In the genomic region with DNA sequence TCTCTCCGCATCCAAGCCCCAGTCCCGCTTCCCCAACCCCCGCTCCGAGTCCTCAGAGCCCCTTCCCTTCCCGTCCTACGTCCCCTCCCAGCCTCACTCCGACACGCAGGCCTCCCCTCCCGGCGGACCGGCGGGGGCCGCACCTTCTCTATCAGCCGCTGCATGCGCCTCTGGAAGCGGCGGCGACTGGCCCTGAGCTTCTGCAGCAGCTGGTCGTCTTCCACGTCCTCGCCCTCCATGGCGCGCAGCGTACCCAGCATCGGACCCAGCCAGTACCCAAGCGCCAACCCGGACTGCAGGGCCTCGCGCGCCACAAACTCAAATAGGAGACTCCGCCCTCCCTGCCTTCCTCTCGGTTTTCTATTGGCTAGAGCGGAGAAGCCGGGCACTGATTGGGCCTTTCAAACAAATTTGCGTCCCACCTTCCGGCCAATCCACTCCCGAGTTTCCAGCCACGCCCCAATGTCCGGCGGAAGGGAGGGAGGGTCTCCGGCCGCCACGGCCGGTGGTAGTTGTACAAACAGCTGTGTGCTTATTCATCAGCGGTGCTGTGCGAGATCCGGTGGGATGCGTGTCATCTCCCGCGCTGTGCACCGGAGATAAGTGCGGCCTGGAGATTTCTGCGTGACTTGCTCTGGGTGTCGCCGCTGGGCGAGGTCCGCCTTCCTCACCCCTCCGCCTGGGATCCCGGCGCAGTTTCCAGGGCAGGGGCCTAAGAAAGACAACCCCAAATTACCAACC, we compare ENCODE assay signal across 8 cellular contexts. TPM values are rescaled to one million over a fixed set of nuclear protein-coding genes. Genes with fewer than 3 reads are reported as not detected.
DNase-seq lines count a peak whose midpoint lies in the region; ATAC-seq and TF ChIP-seq lines count a peak whose summit lies in the region.

A gene with protein sequence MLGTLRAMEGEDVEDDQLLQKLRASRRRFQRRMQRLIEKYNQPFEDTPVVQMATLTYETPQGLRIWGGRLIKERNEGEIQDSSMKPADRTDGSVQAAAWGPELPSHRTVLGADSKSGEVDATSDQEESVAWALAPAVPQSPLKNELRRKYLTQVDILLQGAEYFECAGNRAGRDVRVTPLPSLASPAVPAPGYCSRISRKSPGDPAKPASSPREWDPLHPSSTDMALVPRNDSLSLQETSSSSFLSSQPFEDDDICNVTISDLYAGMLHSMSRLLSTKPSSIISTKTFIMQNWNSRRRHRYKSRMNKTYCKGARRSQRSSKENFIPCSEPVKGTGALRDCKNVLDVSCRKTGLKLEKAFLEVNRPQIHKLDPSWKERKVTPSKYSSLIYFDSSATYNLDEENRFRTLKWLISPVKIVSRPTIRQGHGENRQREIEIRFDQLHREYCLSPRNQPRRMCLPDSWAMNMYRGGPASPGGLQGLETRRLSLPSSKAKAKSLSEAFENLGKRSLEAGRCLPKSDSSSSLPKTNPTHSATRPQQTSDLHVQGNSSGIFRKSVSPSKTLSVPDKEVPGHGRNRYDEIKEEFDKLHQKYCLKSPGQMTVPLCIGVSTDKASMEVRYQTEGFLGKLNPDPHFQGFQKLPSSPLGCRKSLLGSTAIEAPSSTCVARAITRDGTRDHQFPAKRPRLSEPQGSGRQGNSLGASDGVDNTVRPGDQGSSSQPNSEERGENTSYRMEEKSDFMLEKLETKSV (minus strand): TSS at position 295 of the 741 bp plus-strand sequence. CDS start 35 bp downstream, at position 260.

- WGBS in esophagus squamous epithelium, 2 donors = 1% methylated on average over 15 to 31 of the region's 60 CpGs

- H3K36me3 Mint-ChIP-seq in activated T-cell treated with anti-CD3 and anti-CD28 coated beads, Interleukin-2, amount 50 U/mL, for 4 hours (ENCODE audit: insufficient read depth) = no peaks in the 10 kb centered on the region
- H3K36me3 Mint-ChIP-seq in naive B cell = no peaks in the 10 kb centered on the region
- peaks cover 55% of the 10 kb centered on the region for H3K36me3 Mint-ChIP-seq in stimulated activated effector memory CD8-positive, alpha-beta T cell treated with anti-CD3 and anti-CD28 coated beads, Interleukin-12 subunit alpha, Interleukin-12 subunit beta, amount 100 ng/mL, for 72 hours

- H2AFZ ChIP-seq in DND-41 (ENCODE audit: low read depth, low read length) = peak within 1 kb of the TSS; percentile 87

- H3K9me3 ChIP-seq in DND-41 (ENCODE audit: insufficient read depth, low read length, severe bottlenecking) (no peaks in the 10 kb centered on the region), KOPT-K1 (ENCODE audit: insufficient read depth, low read length, poor library complexity, severe bottlenecking) (no peaks in the 10 kb centered on the region), Peyer's patch (no peaks in the 10 kb centered on the region), esophagus squamous epithelium (no peaks in the 10 kb centered on the region)

- H3K27ac ChIP-seq in DND-41 (ENCODE audit: low read length) = peak within 1 kb of the TSS; percentile 99
- H3K27ac ChIP-seq in KOPT-K1 (ENCODE audit: low read depth, low read length, poor library complexity, severe bottlenecking) = peak within 1 kb of the TSS; percentile 99
- H3K27ac ChIP-seq in Peyer's patch = peak within 1 kb of the TSS in 3 of 4 donors; percentile 47 to 56 (median 49)
- H3K27ac ChIP-seq in esophagus squamous epithelium = peak within 1 kb of the TSS; percentile 56 to 82 (median 76)

- peaks cover 39% of the 10 kb centered on the region for H4K20me1 ChIP-seq in DND-41 (ENCODE audit: insufficient read depth, low read length)

- DNase-seq in DND-41 (peak; percentile 95), Peyer's patch (peak; percentile 87 to 96 (median 94)), esophagus squamous epithelium (lab: John Stamatoyannopoulos, UW) (peak; percentile 66), naive B cell (peak; percentile 88)
- peak; percentile 77 for DNase-seq in activated T-cell treated with anti-CD3 and anti-CD28 coated beads, Interleukin-2, amount 50 U/mL, for 4 hours
- DNase-seq in stimulated activated effector memory CD8-positive, alpha-beta T cell treated with anti-CD3 and anti-CD28 coated beads, Interleukin-12 subunit alpha, Interleukin-12 subunit beta, amount 100 ng/mL, for 72 hours (ENCODE audit: low spot score in 2 of 2) = peak; percentile 80 to 96

- H3K27me3 ChIP-seq in DND-41 (ENCODE audit: insufficient read depth, low read length, poor library complexity) (no peaks in the 10 kb centered on the region), Peyer's patch (no peaks in the 10 kb centered on the region), esophagus squamous epithelium (no peaks in the 10 kb centered on the region)

- peak within 1 kb of the TSS in 4 of 6 donors; percentile 43 to 95 (median 67) for H3K27ac Mint-ChIP-seq in naive B cell
- H3K27ac Mint-ChIP-seq in stimulated activated effector memory CD8-positive, alpha-beta T cell treated with anti-CD3 and anti-CD28 coated beads, Interleukin-12 subunit alpha, Interleukin-12 subunit beta, amount 100 ng/mL, for 72 hours = peak within 1 kb of the TSS; percentile 96

- peak within 1 kb of the TSS; percentile 99 for H3K9ac ChIP-seq in DND-41 (ENCODE audit: low read depth, low read length)

- peaks cover 52% of the 10 kb centered on the region for H3K4me1 ChIP-seq in DND-41 (ENCODE audit: insufficient read depth, low read length)
- H3K4me1 ChIP-seq in Peyer's patch = peaks cover 0 to 11% (median 4%) of the 10 kb centered on the region in 4 donors
- H3K4me1 ChIP-seq in esophagus squamous epithelium = peaks cover 7 to 30% (median 10%) of the 10 kb centered on the region in 3 donors

- peaks cover 2% of the 10 kb centered on the region for H3K27me3 Mint-ChIP-seq in activated T-cell treated with anti-CD3 and anti-CD28 coated beads, Interleukin-2, amount 50 U/mL, for 4 hours (ENCODE audit: low read depth)
- H3K27me3 Mint-ChIP-seq in naive B cell = peaks cover 0 to 18% (median 11%) of the 10 kb centered on the region in 3 donors

- peak within 1 kb of the TSS; percentile 84 for H3K4me2 ChIP-seq in DND-41 (ENCODE audit: insufficient read depth, low read length)

- H3K79me2 ChIP-seq in DND-41 (ENCODE audit: insufficient read depth, low read length) = peaks cover 58% of the 10 kb centered on the region

- H3K4me3 ChIP-seq in DND-41 (ENCODE audit: low read depth in 1 of 2, low read length in 2 of 2) (peak within 1 kb of the TSS; percentile 94), Peyer's patch (peak within 1 kb of the TSS; percentile 49 to 82 (median 68)), esophagus squamous epithelium (peak within 1 kb of the TSS; percentile 59 to 90 (median 80))

- peak; percentile 94 for ATAC-seq in DND-41 (ENCODE audit: insufficient read depth, low read depth)
- peak; percentile 95 for ATAC-seq in GM21825 (IDR thresholded peaks at IDR 0.05; ENCODE audit: unreplicated experiment)
- peak; percentile 98 for ATAC-seq in activated T-cell treated with anti-CD3 and anti-CD28 coated beads, Interleukin-2, amount 50 U/mL, for 4 hours
- ATAC-seq in naive B cell (ENCODE audit: low read depth in 2 of 2) = peak; percentile 98
- peak; percentile 94 for ATAC-seq in stimulated activated effector memory CD8-positive, alpha-beta T cell treated with anti-CD3 and anti-CD28 coated beads, Interleukin-12 subunit alpha, Interleukin-12 subunit beta, amount 100 ng/mL, for 72 hours

- intact Hi-C loops in esophagus squamous epithelium (cut with DNase I) = no loop called here

- TF ChIP-seq POLR2A in Peyer's patch (IDR thresholded peaks at IDR 0.05) (peak; percentile 24 to 56), esophagus squamous epithelium (IDR thresholded peaks at IDR 0.05) (peak in 1 of 4 donors; percentile 54)

- no peaks in the 10 kb centered on the region for H3K9me3 Mint-ChIP-seq in activated T-cell treated with anti-CD3 and anti-CD28 coated beads, Interleukin-2, amount 50 U/mL, for 4 hours
- H3K9me3 Mint-ChIP-seq in naive B cell = no peaks in the 10 kb centered on the region
- H3K9me3 Mint-ChIP-seq in stimulated activated effector memory CD8-positive, alpha-beta T cell treated with anti-CD3 and anti-CD28 coated beads, Interleukin-12 subunit alpha, Interleukin-12 subunit beta, amount 100 ng/mL, for 72 hours = no peaks in the 10 kb centered on the region

- H3K4me1 Mint-ChIP-seq in activated T-cell treated with anti-CD3 and anti-CD28 coated beads, Interleukin-2, amount 50 U/mL, for 4 hours (ENCODE audit: low read depth) = peaks cover 20% of the 10 kb centered on the region
- H3K4me1 Mint-ChIP-seq in naive B cell = peaks cover 8 to 20% (median 15%) of the 10 kb centered on the region in 3 donors
- H3K4me1 Mint-ChIP-seq in stimulated activated effector memory CD8-positive, alpha-beta T cell treated with anti-CD3 and anti-CD28 coated beads, Interleukin-12 subunit alpha, Interleukin-12 subunit beta, amount 100 ng/mL, for 72 hours = peaks cover 33% of the 10 kb centered on the region

- peak within 1 kb of the TSS; percentile 95 for H3K4me3 Mint-ChIP-seq in activated T-cell treated with anti-CD3 and anti-CD28 coated beads, Interleukin-2, amount 50 U/mL, for 4 hours
- peak within 1 kb of the TSS; percentile 86 to 99 (median 94) for H3K4me3 Mint-ChIP-seq in naive B cell
- peak within 1 kb of the TSS; percentile 99 for H3K4me3 Mint-ChIP-seq in stimulated activated effector memory CD8-positive, alpha-beta T cell treated with anti-CD3 and anti-CD28 coated beads, Interleukin-12 subunit alpha, Interleukin-12 subunit beta, amount 100 ng/mL, for 72 hours

- peaks cover 48% of the 10 kb centered on the region for H3K36me3 ChIP-seq in DND-41 (ENCODE audit: insufficient read depth, low read length)
- H3K36me3 ChIP-seq in KOPT-K1 (ENCODE audit: insufficient read depth, low read length) = peaks cover 48% of the 10 kb centered on the region
- H3K36me3 ChIP-seq in Peyer's patch = no peaks in the 10 kb centered on the region
- peaks cover 0 to 12% (median 0%) of the 10 kb centered on the region in 3 donors for H3K36me3 ChIP-seq in esophagus squamous epithelium

- TF ChIP-seq CTCF in DND-41 (IDR thresholded peaks at IDR 0.05; ENCODE audit: borderline replicate concordance, extremely low read depth, low read length, poor library complexity, severe bottlenecking) = no peak
- TF ChIP-seq CTCF in Peyer's patch (IDR thresholded peaks at IDR 0.05) = no peak
- no peak for TF ChIP-seq CTCF in esophagus squamous epithelium (IDR thresholded peaks at IDR 0.05)

RNA-seq across cellular contexts. Expression of the gene that starts here (rescaled TPM):
- total RNA-seq in Peyer's patch (10 to 100 TPM in 1 of 4 donors, 1 to 10 TPM in 3; 2.1 to 10.7 (median 6.1) TPM), esophagus squamous epithelium (1 to 10 TPM; 5.1 to 8.5 (median 5.8) TPM)
- 1 to 10 TPM; 4.3 to 6.2 (median 5.8) TPM for total RNA-seq in activated T-cell treated with anti-CD3 and anti-CD28 coated beads, Interleukin-2, amount 50 U/mL, for 4 hours
- polyA plus RNA-seq in naive B cell (ENCODE audit: low read depth in 6 of 6) = not detected

Comparison
In these comparisons a context has a peak if more than half of its experiments do, and no peak if none do; other contexts are left out.
1. Peak in every context shown above with its lines: DNase-seq, ATAC-seq, H3K4me3 ChIP-seq and H3K27ac ChIP-seq.
2. Peak in DNase-seq and ATAC-seq in naive B cell; RNA of the gene not detected or under 1 TPM.
3. H3K27ac ChIP-seq: peak in every context shown above with its lines; median percentile 99 in DND-41; 99 in KOPT-K1; 76 in esophagus squamous epithelium; 49 in Peyer's patch.